ENCODE assay signal across 16 cellular contexts in genomic region chr19:48750771-48751504, GRCh38. TPM values are rescaled to one million over a fixed set of nuclear protein-coding genes. Genes with fewer than 3 reads are reported as not detected.
DNase-seq lines count a peak whose midpoint lies in the region; ATAC-seq and TF ChIP-seq lines count a peak whose summit lies in the region.
"Had no signal": no experiment of that assay in that cellular context is flagged by ENCODE, and none has a peak within 500 bp of the region (broad histone marks: within the 10 kb centered on the region; RNA-seq: fewer than 3 reads in every experiment).

No MANE protein-coding gene starts in this region.

- no peak overlapping the region for H3K4me3 ChIP-seq in CD4-positive, CD25-positive, alpha-beta regulatory T cell (ENCODE audit: low read depth, low read length)
- H3K4me3 ChIP-seq in HEK293 (ENCODE audit: low read depth, low read length): no peak overlapping the region
- H3K4me3 ChIP-seq in mucosa of stomach (ENCODE audit: low read length): peak overlapping the region; percentile 41
- H3K4me3 ChIP-seq: Peyer's patch, testis had no signal

- H3K9me3 ChIP-seq in CD4-positive, CD25-positive, alpha-beta regulatory T cell (ENCODE audit: control insufficient read depth in 2 of 2, low read length in 2 of 2): no peaks in the 10 kb centered on the region
- no peaks in the 10 kb centered on the region for H3K9me3 ChIP-seq in HEK293 (ENCODE audit: control insufficient read depth, insufficient read depth, low read depth, low read length)
- no peaks in the 10 kb centered on the region for H3K9me3 ChIP-seq in mucosa of stomach (ENCODE audit: control insufficient read depth, low read length)
- H3K9me3 ChIP-seq: Peyer's patch, right lobe of liver, testis had no signal

- H3K27me3 ChIP-seq in CD4-positive, CD25-positive, alpha-beta regulatory T cell (ENCODE audit: control insufficient read depth, insufficient read depth, low read length): peaks cover 2% of the 10 kb centered on the region
- H3K27me3 ChIP-seq in mucosa of stomach (ENCODE audit: control insufficient read depth, insufficient read depth, low read length): peaks cover 38% of the 10 kb centered on the region
- H3K27me3 ChIP-seq: Peyer's patch, right lobe of liver, testis had no signal

- H3K9me3 Mint-ChIP-seq in CD4-positive, CD25-positive, alpha-beta regulatory T cell: peaks cover 0 to 4% (median 0%) of the 10 kb centered on the region in 7 donors
- H3K9me3 Mint-ChIP-seq in activated T-helper 17 cell treated with anti-CD3 and anti-CD28 coated beads, Interleukin-2, amount 50 U/mL, for 72 hours: no peaks in the 10 kb centered on the region
- H3K9me3 Mint-ChIP-seq: activated T-cell treated with anti-CD3 and anti-CD28 coated beads, Interleukin-2, amount 50 U/mL, for 24 hours had no signal

- no peaks in the 10 kb centered on the region for H3K36me3 ChIP-seq in CD4-positive, CD25-positive, alpha-beta regulatory T cell (ENCODE audit: control insufficient read depth, insufficient read depth, low read length)
- no peaks in the 10 kb centered on the region for H3K36me3 ChIP-seq in HEK293 (ENCODE audit: control insufficient read depth in 2 of 2, insufficient read depth in 1 of 2, low read length in 2 of 2)
- no peaks in the 10 kb centered on the region for H3K36me3 ChIP-seq in mucosa of stomach (ENCODE audit: control insufficient read depth, insufficient read depth, low read length)
- H3K36me3 ChIP-seq: Peyer's patch, right lobe of liver had no signal

- CTCF ChIA-PET in HEK293 (lab: Yijun Ruan, JAX): interaction anchor here (0.6 to 1.5 kb wide), 3 partner anchors 23 to 76 kb away, joined by 3 to 5 read pairs (median 3); no protein-coding TSS in a partner anchor

- no peak overlapping the region for H3K27ac ChIP-seq in CD4-positive, CD25-positive, alpha-beta regulatory T cell (ENCODE audit: insufficient read depth, low read length, poor library complexity, severe bottlenecking)
- no peak overlapping the region for H3K27ac ChIP-seq in HEK293 (ENCODE audit: extremely low read depth, low read depth, low read length)
- H3K27ac ChIP-seq: Peyer's patch, right lobe of liver, testis had no signal

- peaks cover 0 to 34% (median 13%) of the 10 kb centered on the region in 4 donors for H3K4me1 Mint-ChIP-seq in CD4-positive, CD25-positive, alpha-beta regulatory T cell
- peaks cover 13% of the 10 kb centered on the region for H3K4me1 Mint-ChIP-seq in activated T-helper 17 cell treated with anti-CD3 and anti-CD28 coated beads, Interleukin-2, amount 50 U/mL, for 72 hours

- no peaks in the 10 kb centered on the region for H3K36me3 Mint-ChIP-seq in CD4-positive, CD25-positive, alpha-beta regulatory T cell
- H3K36me3 Mint-ChIP-seq in activated T-helper 17 cell treated with anti-CD3 and anti-CD28 coated beads, Interleukin-2, amount 50 U/mL, for 72 hours (ENCODE audit: low read depth): no peaks in the 10 kb centered on the region

- H3K4me3 Mint-ChIP-seq in CD4-positive, CD25-positive, alpha-beta regulatory T cell: peak overlapping the region; percentile 49 to 87 (median 62)
- H3K4me3 Mint-ChIP-seq in activated T-helper 17 cell treated with anti-CD3 and anti-CD28 coated beads, Interleukin-2, amount 50 U/mL, for 72 hours: peak overlapping the region; percentile 14
- H3K4me3 Mint-ChIP-seq: activated T-cell treated with anti-CD3 and anti-CD28 coated beads, Interleukin-2, amount 50 U/mL, for 24 hours had no signal

- peaks cover 22% of the 10 kb centered on the region for H3K4me1 ChIP-seq in CD4-positive, CD25-positive, alpha-beta regulatory T cell (ENCODE audit: control insufficient read depth, insufficient read depth, low read length, poor library complexity, severe bottlenecking)
- H3K4me1 ChIP-seq in HEK293 (ENCODE audit: control insufficient read depth, insufficient read depth, low read length) (peaks cover 3% of the 10 kb centered on the region; the same call in 1 of the 2 replicates), mucosa of stomach (ENCODE audit: control insufficient read depth, insufficient read depth, low read length) (peaks cover 47% of the 10 kb centered on the region)

- no peak for TF ChIP-seq CTCF in HEK293 (tag by site-specific recombination; IDR thresholded peaks at IDR 0.05)

- DNase-seq in CD4-positive, CD25-positive, alpha-beta regulatory T cell: no peak
- DNase-seq in retina: no peak
- no peak for DNase-seq in activated CD4-positive, CD25-positive, alpha-beta regulatory T cell treated with anti-CD3 and anti-CD28 coated beads, Interleukin-2, amount 50 U/mL, for 72 hours
- DNase-seq in NK-92 (lab: John Stamatoyannopoulos, UW; ENCODE audit: unreplicated experiment): no peak
- DNase-seq: activated T-cell treated with anti-CD3 and anti-CD28 coated beads, Interleukin-2, amount 50 U/mL, for 24 hours; NCI-H2227 treated with DMSO at 0.1 percent for 48 hours; Peyer's patch; right lobe of liver; testis had no signal

- POLR2A ChIA-PET in HEK293 (lab: Yijun Ruan, JAX): interaction anchor here (0.6 kb wide), 1 partner anchor 8 kb away, joined by 3 read pairs; no protein-coding TSS in a partner anchor

- peak overlapping the region; percentile 47 for H3K9ac ChIP-seq in mucosa of stomach (ENCODE audit: low read length)

- H3K27me3 Mint-ChIP-seq in CD4-positive, CD25-positive, alpha-beta regulatory T cell: peaks cover 54% of the 10 kb centered on the region
- H3K27me3 Mint-ChIP-seq in activated T-helper 17 cell treated with anti-CD3 and anti-CD28 coated beads, Interleukin-2, amount 50 U/mL, for 72 hours: peaks cover 15% of the 10 kb centered on the region

- peak overlapping the region in 1 of 3 donors; percentile 36 for H3K27ac Mint-ChIP-seq in CD4-positive, CD25-positive, alpha-beta regulatory T cell
- no peak overlapping the region for H3K27ac Mint-ChIP-seq in activated T-helper 17 cell treated with anti-CD3 and anti-CD28 coated beads, Interleukin-2, amount 50 U/mL, for 72 hours
- H3K27ac Mint-ChIP-seq: activated T-cell treated with anti-CD3 and anti-CD28 coated beads, Interleukin-2, amount 50 U/mL, for 24 hours had no signal

- ATAC-seq in CD4-positive, CD25-positive, alpha-beta regulatory T cell (ENCODE audit: low read depth in 2 of 2): no peak
- no peak for ATAC-seq in activated T-helper 17 cell treated with anti-CD3 and anti-CD28 coated beads, Interleukin-2, amount 50 U/mL, for 72 hours (replicated peaks)
- ATAC-seq in GM19455 (IDR thresholded peaks at IDR 0.05; ENCODE audit: unreplicated experiment): no peak
- ATAC-seq: esophagus mucosa, right lobe of liver had no signal

TF ChIP-seq in HEK293, 187 proteins besides CTCF, POLR2A, EP300 and RAD21 (continues in another document):
- TF ChIP-seq PRDM6 (tag by site-specific recombination; IDR thresholded peaks at IDR 0.05) (no peak), ZNF112 (tag by site-specific recombination; IDR thresholded peaks at IDR 0.05) (no peak), ZBTB6 (tag by site-specific recombination; IDR thresholded peaks at IDR 0.05) (no peak), ZNF645 (tag by site-specific recombination; IDR thresholded peaks at IDR 0.05) (no peak)

RNA-seq across cellular contexts. Expression of gene FUT1, which starts 1.5 kb away (rescaled TPM):
- not detected for total RNA-seq in CD4-positive, CD25-positive, alpha-beta regulatory T cell
- polyA plus RNA-seq in CD4-positive, CD25-positive, alpha-beta regulatory T cell: under 1 TPM in 2 of 4 donors, not detected in 2; 0.06 to 0.14 TPM
- total RNA-seq in activated T-helper 17 cell treated with anti-CD3 and anti-CD28 coated beads, Interleukin-2, amount 50 U/mL, for 72 hours: under 1 TPM; 0.30 to 0.40 TPM
- total RNA-seq: LHCN-M2 had no signal

RNA-seq across cellular contexts. Expression of gene IZUMO1, which starts 4.2 kb away (rescaled TPM):
- not detected for total RNA-seq in CD4-positive, CD25-positive, alpha-beta regulatory T cell
- polyA plus RNA-seq in CD4-positive, CD25-positive, alpha-beta regulatory T cell: not detected
- total RNA-seq in activated T-helper 17 cell treated with anti-CD3 and anti-CD28 coated beads, Interleukin-2, amount 50 U/mL, for 72 hours: not detected
- total RNA-seq: LHCN-M2, Peyer's patch had no signal

RNA-seq across cellular contexts. Expression of gene FGF21, which starts 4.4 kb away (rescaled TPM):
- not detected for total RNA-seq in CD4-positive, CD25-positive, alpha-beta regulatory T cell
- not detected for polyA plus RNA-seq in CD4-positive, CD25-positive, alpha-beta regulatory T cell
- total RNA-seq in activated T-helper 17 cell treated with anti-CD3 and anti-CD28 coated beads, Interleukin-2, amount 50 U/mL, for 72 hours: not detected
- total RNA-seq: cardiac septum, esophagus mucosa, LHCN-M2, Peyer's patch, testis had no signal

RNA-seq across cellular contexts. Expression of gene RASIP1, which starts 10.5 kb away (rescaled TPM):
- total RNA-seq in CD4-positive, CD25-positive, alpha-beta regulatory T cell: 0.22 TPM
- under 1 TPM; 0.13 to 0.55 (median 0.18) TPM for polyA plus RNA-seq in CD4-positive, CD25-positive, alpha-beta regulatory T cell
- under 1 TPM; 0.19 to 0.67 TPM for total RNA-seq in activated T-helper 17 cell treated with anti-CD3 and anti-CD28 coated beads, Interleukin-2, amount 50 U/mL, for 72 hours

RNA-seq across cellular contexts. Expression of gene MAMSTR, which starts 31.4 kb away (rescaled TPM):
- 1.1 TPM for total RNA-seq in CD4-positive, CD25-positive, alpha-beta regulatory T cell
- under 1 TPM; 0.17 to 0.40 (median 0.30) TPM for polyA plus RNA-seq in CD4-positive, CD25-positive, alpha-beta regulatory T cell
- 1 to 10 TPM; 1.1 to 1.7 TPM for total RNA-seq in activated T-helper 17 cell treated with anti-CD3 and anti-CD28 coated beads, Interleukin-2, amount 50 U/mL, for 72 hours
